1 cellular context compared by ENCODE assay signal in genomic region chr21:32747396-32747795, GRCh38.
TF ChIP-seq lines count a peak whose summit lies in the region.

No MANE protein-coding gene starts in this region.

TF ChIP-seq in GM23338, 12 proteins besides CTCF, POLR2A, EP300 and RAD21 (continued from another document):
- no peak for TF ChIP-seq ZNF462 (CRISPR knock-in tag; IDR thresholded peaks at IDR 0.05)
- no peak for TF ChIP-seq ZNF331 (CRISPR knock-in tag; IDR thresholded peaks at IDR 0.05; ENCODE audit: low read depth)
- no peak for TF ChIP-seq NANOG (IDR thresholded peaks at IDR 0.05; ENCODE audit: borderline replicate concordance)
- TF ChIP-seq ZNF114 (CRISPR knock-in tag; IDR thresholded peaks at IDR 0.05): no peak
- no peak for TF ChIP-seq EZH2phosphoT487 (IDR thresholded peaks at IDR 0.05; ENCODE audit: unreplicated experiment)
- no peak for TF ChIP-seq POLR2AphosphoS5 (IDR thresholded peaks at IDR 0.05; ENCODE audit: low read depth)
- TF ChIP-seq JUNB (IDR thresholded peaks at IDR 0.05; ENCODE audit: unreplicated experiment): no peak
- TF ChIP-seq REST (IDR thresholded peaks at IDR 0.05; ENCODE audit: unreplicated experiment): no peak
- no peak for TF ChIP-seq EZH2 (IDR thresholded peaks at IDR 0.05; ENCODE audit: low read depth, unreplicated experiment)
- no peak for TF ChIP-seq ETS1 (IDR thresholded peaks at IDR 0.05)
